ENCODE assay signal across 1 cellular context in the genomic region with DNA sequence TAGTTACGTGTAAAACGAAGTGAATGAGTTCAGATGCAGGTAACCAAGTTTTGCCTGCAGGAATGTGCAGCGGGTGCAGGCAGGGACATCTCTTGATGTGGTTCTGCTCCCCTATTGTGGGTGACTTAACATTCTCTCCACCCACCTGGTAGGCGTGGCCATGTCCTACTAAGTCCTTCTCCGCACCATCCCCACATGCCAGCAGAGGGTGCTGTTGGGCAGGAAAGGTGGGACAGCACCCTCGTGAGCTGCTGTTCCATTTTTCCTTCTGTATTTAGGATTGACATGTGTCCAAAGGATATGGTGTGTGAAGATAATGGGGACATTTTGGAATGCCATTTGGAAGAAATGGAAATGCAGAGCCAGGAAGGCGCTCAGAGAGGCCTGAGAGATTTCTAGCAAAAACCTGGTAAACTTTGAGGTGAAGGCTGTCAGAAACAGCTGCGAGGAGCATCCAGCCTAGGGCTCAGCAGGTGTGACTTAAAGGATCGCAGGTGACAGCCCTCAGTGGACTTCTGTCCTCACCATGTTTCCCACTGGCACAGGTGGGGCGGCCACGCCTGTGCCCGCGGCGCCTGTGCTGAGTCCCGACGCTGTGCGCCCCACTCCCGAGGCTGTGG.
A peak's percentile ranks its signal among the peaks of the same experiment; 100 is the strongest.
TF ChIP-seq lines count a peak whose summit lies in the region.

No MANE protein-coding gene starts in this region.

TF ChIP-seq in K562, 482 proteins besides CTCF, POLR2A, EP300 and RAD21 (continued from another document and continues in another):
- TF ChIP-seq, protein P1, sequence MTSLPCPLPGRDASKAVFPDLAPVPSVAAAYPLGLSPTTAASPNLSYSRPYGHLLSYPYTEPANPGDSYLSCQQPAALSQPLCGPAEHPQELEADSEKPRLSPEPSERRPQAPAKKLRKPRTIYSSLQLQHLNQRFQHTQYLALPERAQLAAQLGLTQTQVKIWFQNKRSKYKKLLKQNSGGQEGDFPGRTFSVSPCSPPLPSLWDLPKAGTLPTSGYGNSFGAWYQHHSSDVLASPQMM (CRISPR knock-in tag; IDR thresholded peaks at IDR 0.05): no peak
- TF ChIP-seq YY1 (IDR thresholded peaks at IDR 0.05; ENCODE audit: borderline replicate concordance in 1 of 3, control insufficient read depth in 1 of 3, extremely low read depth in 1 of 3, insufficient read depth in 3 of 3, insufficient read length in 1 of 3, insufficient replicate concordance in 2 of 3, low read depth in 1 of 3, low read length in 2 of 3): no peak
- no peak for TF ChIP-seq GTF2F1 (IDR thresholded peaks at IDR 0.05; ENCODE audit: low read depth, low read length)
- TF ChIP-seq, protein P2, sequence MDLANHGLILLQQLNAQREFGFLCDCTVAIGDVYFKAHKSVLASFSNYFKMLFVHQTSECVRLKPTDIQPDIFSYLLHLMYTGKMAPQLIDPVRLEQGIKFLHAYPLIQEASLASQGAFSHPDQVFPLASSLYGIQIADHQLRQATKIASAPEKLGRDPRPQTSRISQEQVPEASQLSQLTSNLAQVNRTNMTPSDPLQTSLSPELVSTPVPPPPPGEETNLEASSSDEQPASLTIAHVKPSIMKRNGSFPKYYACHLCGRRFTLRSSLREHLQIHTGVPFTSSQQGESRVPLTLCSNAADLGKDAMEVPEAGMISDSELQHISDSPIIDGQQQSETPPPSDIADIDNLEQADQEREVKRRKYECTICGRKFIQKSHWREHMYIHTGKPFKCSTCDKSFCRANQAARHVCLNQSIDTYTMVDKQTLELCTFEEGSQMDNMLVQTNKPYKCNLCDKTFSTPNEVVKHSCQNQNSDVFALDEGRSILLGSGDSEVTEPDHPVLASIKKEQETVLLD (IDR thresholded peaks at IDR 0.05): no peak
- TF ChIP-seq ZNF175 (CRISPR knock-in tag; IDR thresholded peaks at IDR 0.05; ENCODE audit: low read depth): no peak
- TF ChIP-seq, protein P3, sequence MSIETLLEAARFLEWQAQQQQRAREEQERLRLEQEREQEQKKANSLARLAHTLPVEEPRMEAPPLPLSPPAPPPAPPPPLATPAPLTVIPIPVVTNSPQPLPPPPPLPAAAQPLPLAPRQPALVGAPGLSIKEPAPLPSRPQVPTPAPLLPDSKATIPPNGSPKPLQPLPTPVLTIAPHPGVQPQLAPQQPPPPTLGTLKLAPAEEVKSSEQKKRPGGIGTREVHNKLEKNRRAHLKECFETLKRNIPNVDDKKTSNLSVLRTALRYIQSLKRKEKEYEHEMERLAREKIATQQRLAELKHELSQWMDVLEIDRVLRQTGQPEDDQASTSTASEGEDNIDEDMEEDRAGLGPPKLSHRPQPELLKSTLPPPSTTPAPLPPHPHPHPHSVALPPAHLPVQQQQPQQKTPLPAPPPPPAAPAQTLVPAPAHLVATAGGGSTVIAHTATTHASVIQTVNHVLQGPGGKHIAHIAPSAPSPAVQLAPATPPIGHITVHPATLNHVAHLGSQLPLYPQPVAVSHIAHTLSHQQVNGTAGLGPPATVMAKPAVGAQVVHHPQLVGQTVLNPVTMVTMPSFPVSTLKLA (conservative IDR thresholded peaks at IDR 0.05): peak in 1 of 2 experiments; percentile 31; a peak in 1 of 4 replicates
- TF ChIP-seq JUN (IDR thresholded peaks at IDR 0.05; ENCODE audit: borderline replicate concordance, low read depth, low read length): 0 out of 2 replicates have a peak, but pooled peaks have one; percentile 9
- no peak for TF ChIP-seq JUN (CRISPR knock-in tag; IDR thresholded peaks at IDR 0.05; ENCODE audit: borderline replicate concordance)
- no peak for TF ChIP-seq SMARCE1 (IDR thresholded peaks at IDR 0.05)
- no peak for TF ChIP-seq CREB1 (IDR thresholded peaks at IDR 0.05)
- no peak for TF ChIP-seq CREB1 (CRISPR knock-in tag; IDR thresholded peaks at IDR 0.05)
- TF ChIP-seq BHLHE40 (IDR thresholded peaks at IDR 0.05; ENCODE audit: low read length): peak; percentile 47
- TF ChIP-seq, protein P4, sequence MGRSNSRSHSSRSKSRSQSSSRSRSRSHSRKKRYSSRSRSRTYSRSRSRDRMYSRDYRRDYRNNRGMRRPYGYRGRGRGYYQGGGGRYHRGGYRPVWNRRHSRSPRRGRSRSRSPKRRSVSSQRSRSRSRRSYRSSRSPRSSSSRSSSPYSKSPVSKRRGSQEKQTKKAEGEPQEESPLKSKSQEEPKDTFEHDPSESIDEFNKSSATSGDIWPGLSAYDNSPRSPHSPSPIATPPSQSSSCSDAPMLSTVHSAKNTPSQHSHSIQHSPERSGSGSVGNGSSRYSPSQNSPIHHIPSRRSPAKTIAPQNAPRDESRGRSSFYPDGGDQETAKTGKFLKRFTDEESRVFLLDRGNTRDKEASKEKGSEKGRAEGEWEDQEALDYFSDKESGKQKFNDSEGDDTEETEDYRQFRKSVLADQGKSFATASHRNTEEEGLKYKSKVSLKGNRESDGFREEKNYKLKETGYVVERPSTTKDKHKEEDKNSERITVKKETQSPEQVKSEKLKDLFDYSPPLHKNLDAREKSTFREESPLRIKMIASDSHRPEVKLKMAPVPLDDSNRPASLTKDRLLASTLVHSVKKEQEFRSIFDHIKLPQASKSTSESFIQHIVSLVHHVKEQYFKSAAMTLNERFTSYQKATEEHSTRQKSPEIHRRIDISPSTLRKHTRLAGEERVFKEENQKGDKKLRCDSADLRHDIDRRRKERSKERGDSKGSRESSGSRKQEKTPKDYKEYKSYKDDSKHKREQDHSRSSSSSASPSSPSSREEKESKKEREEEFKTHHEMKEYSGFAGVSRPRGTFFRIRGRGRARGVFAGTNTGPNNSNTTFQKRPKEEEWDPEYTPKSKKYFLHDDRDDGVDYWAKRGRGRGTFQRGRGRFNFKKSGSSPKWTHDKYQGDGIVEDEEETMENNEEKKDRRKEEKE (IDR thresholded peaks at IDR 0.05; ENCODE audit: borderline replicate concordance in 1 of 2, control insufficient read depth in 1 of 2, low read depth in 2 of 2, low read length in 1 of 2): no peak
- TF ChIP-seq SMC3 (conservative IDR thresholded peaks at IDR 0.05; ENCODE audit: insufficient read depth, low read depth, low read length): peak; percentile 73
- TF ChIP-seq MEF2A (IDR thresholded peaks at IDR 0.05; ENCODE audit: control insufficient read depth, low read depth, low read length): no peak
- TF ChIP-seq, protein P5, sequence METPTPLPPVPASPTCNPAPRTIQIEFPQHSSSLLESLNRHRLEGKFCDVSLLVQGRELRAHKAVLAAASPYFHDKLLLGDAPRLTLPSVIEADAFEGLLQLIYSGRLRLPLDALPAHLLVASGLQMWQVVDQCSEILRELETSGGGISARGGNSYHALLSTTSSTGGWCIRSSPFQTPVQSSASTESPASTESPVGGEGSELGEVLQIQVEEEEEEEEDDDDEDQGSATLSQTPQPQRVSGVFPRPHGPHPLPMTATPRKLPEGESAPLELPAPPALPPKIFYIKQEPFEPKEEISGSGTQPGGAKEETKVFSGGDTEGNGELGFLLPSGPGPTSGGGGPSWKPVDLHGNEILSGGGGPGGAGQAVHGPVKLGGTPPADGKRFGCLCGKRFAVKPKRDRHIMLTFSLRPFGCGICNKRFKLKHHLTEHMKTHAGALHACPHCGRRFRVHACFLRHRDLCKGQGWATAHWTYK (CRISPR knock-in tag; IDR thresholded peaks at IDR 0.05): no peak
- TF ChIP-seq, protein P6, sequence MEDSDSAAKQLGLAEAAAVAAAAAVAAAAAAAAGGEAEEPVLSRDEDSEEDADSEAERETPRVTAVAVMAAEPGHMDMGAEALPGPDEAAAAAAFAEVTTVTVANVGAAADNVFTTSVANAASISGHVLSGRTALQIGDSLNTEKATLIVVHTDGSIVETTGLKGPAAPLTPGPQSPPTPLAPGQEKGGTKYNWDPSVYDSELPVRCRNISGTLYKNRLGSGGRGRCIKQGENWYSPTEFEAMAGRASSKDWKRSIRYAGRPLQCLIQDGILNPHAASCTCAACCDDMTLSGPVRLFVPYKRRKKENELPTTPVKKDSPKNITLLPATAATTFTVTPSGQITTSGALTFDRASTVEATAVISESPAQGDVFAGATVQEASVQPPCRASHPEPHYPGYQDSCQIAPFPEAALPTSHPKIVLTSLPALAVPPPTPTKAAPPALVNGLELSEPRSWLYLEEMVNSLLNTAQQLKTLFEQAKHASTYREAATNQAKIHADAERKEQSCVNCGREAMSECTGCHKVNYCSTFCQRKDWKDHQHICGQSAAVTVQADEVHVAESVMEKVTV (CRISPR knock-in tag; IDR thresholded peaks at IDR 0.05): peak; percentile 56
- 0 out of 4 replicates have a peak, but pooled peaks of 1 of the 2 experiments have one; percentile 7 for TF ChIP-seq RCOR1 (IDR thresholded peaks at IDR 0.05; ENCODE audit: borderline replicate concordance in 1 of 2, low read depth in 2 of 2, low read length in 2 of 2)
- TF ChIP-seq HMG20B (CRISPR knock-in tag; IDR thresholded peaks at IDR 0.05): no peak
- TF ChIP-seq RBM15 (IDR thresholded peaks at IDR 0.05; ENCODE audit: insufficient read depth, low read length): no peak
- no peak for TF ChIP-seq NFYB (IDR thresholded peaks at IDR 0.05; ENCODE audit: extremely low read depth, insufficient read length)
- TF ChIP-seq SP1 (CRISPR knock-in tag; IDR thresholded peaks at IDR 0.05): 0 out of 2 replicates have a peak, but pooled peaks have one; percentile 35
- TF ChIP-seq CSDE1 (IDR thresholded peaks at IDR 0.05): no peak
- no peak for TF ChIP-seq PYGO2 (tag; IDR thresholded peaks at IDR 0.05)
- TF ChIP-seq, protein P7, sequence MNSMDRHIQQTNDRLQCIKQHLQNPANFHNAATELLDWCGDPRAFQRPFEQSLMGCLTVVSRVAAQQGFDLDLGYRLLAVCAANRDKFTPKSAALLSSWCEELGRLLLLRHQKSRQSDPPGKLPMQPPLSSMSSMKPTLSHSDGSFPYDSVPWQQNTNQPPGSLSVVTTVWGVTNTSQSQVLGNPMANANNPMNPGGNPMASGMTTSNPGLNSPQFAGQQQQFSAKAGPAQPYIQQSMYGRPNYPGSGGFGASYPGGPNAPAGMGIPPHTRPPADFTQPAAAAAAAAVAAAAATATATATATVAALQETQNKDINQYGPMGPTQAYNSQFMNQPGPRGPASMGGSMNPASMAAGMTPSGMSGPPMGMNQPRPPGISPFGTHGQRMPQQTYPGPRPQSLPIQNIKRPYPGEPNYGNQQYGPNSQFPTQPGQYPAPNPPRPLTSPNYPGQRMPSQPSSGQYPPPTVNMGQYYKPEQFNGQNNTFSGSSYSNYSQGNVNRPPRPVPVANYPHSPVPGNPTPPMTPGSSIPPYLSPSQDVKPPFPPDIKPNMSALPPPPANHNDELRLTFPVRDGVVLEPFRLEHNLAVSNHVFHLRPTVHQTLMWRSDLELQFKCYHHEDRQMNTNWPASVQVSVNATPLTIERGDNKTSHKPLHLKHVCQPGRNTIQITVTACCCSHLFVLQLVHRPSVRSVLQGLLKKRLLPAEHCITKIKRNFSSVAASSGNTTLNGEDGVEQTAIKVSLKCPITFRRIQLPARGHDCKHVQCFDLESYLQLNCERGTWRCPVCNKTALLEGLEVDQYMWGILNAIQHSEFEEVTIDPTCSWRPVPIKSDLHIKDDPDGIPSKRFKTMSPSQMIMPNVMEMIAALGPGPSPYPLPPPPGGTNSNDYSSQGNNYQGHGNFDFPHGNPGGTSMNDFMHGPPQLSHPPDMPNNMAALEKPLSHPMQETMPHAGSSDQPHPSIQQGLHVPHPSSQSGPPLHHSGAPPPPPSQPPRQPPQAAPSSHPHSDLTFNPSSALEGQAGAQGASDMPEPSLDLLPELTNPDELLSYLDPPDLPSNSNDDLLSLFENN (IDR thresholded peaks at IDR 0.05; ENCODE audit: low read depth in 2 of 2, low read length in 2 of 2): no peak
- no peak for TF ChIP-seq SRSF1 (IDR thresholded peaks at IDR 0.05; ENCODE audit: low read depth, low read length)
- TF ChIP-seq SIN3A (IDR thresholded peaks at IDR 0.05; ENCODE audit: borderline replicate concordance in 2 of 2, control insufficient read depth in 1 of 2, low read depth in 2 of 2, low read length in 2 of 2): no peak
- no peak for TF ChIP-seq SAFB (IDR thresholded peaks at IDR 0.05; ENCODE audit: borderline replicate concordance, low read depth, low read length)
- TF ChIP-seq SMAD2 (IDR thresholded peaks at IDR 0.05; ENCODE audit: low read depth, low read length): no peak
- no peak for TF ChIP-seq RUNX1 (IDR thresholded peaks at IDR 0.05; ENCODE audit: low read depth)
- TF ChIP-seq, protein P8, sequence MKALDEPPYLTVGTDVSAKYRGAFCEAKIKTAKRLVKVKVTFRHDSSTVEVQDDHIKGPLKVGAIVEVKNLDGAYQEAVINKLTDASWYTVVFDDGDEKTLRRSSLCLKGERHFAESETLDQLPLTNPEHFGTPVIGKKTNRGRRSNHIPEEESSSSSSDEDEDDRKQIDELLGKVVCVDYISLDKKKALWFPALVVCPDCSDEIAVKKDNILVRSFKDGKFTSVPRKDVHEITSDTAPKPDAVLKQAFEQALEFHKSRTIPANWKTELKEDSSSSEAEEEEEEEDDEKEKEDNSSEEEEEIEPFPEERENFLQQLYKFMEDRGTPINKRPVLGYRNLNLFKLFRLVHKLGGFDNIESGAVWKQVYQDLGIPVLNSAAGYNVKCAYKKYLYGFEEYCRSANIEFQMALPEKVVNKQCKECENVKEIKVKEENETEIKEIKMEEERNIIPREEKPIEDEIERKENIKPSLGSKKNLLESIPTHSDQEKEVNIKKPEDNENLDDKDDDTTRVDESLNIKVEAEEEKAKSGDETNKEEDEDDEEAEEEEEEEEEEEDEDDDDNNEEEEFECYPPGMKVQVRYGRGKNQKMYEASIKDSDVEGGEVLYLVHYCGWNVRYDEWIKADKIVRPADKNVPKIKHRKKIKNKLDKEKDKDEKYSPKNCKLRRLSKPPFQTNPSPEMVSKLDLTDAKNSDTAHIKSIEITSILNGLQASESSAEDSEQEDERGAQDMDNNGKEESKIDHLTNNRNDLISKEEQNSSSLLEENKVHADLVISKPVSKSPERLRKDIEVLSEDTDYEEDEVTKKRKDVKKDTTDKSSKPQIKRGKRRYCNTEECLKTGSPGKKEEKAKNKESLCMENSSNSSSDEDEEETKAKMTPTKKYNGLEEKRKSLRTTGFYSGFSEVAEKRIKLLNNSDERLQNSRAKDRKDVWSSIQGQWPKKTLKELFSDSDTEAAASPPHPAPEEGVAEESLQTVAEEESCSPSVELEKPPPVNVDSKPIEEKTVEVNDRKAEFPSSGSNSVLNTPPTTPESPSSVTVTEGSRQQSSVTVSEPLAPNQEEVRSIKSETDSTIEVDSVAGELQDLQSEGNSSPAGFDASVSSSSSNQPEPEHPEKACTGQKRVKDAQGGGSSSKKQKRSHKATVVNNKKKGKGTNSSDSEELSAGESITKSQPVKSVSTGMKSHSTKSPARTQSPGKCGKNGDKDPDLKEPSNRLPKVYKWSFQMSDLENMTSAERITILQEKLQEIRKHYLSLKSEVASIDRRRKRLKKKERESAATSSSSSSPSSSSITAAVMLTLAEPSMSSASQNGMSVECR (CRISPR knock-in tag; IDR thresholded peaks at IDR 0.05): no peak
- TF ChIP-seq, protein P9, sequence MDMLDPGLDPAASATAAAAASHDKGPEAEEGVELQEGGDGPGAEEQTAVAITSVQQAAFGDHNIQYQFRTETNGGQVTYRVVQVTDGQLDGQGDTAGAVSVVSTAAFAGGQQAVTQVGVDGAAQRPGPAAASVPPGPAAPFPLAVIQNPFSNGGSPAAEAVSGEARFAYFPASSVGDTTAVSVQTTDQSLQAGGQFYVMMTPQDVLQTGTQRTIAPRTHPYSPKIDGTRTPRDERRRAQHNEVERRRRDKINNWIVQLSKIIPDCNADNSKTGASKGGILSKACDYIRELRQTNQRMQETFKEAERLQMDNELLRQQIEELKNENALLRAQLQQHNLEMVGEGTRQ (CRISPR knock-in tag; IDR thresholded peaks at IDR 0.05): no peak
- TF ChIP-seq IFI16 (CRISPR knock-in tag; IDR thresholded peaks at IDR 0.05): no peak
- TF ChIP-seq TAF1 (IDR thresholded peaks at IDR 0.05; ENCODE audit: control insufficient read depth, extremely low read depth, insufficient read depth, low read length, severe bottlenecking): no peak
